ENCODE assay signal across 10 cellular contexts in genomic region chr11:83612891-83613766, GRCh38.
DNase-seq lines count a peak whose midpoint lies in the region; ATAC-seq and TF ChIP-seq lines count a peak whose summit lies in the region.
"Had no signal": no experiment of that assay in that cellular context is flagged by ENCODE, and none has a peak within 500 bp of the region (broad histone marks: within the 10 kb centered on the region; RNA-seq: fewer than 3 reads in every experiment).

No MANE protein-coding gene starts in this region.

- H3K36me3 Mint-ChIP-seq in effector memory CD8-positive, alpha-beta T cell (ENCODE audit: insufficient read depth), result no peaks in the 10 kb centered on the region
- H3K36me3 Mint-ChIP-seq in natural killer cell, result no peaks in the 10 kb centered on the region

- H3K4me1 Mint-ChIP-seq in effector memory CD8-positive, alpha-beta T cell (ENCODE audit: low read depth in 2 of 2), result no peaks in the 10 kb centered on the region
- H3K4me1 Mint-ChIP-seq in natural killer cell, result no peaks in the 10 kb centered on the region

- peak; percentile 38 for DNase-seq in GM10266 (ENCODE audit: extremely low spot score)
- peak; percentile 33 for DNase-seq in NCI-H510A treated with DMSO at 0.1 percent for 48 hours (lab: John Stamatoyannopoulos, UW)
- DNase-seq in effector memory CD8-positive, alpha-beta T cell, result no peak
- no peak for DNase-seq in anterior cingulate cortex (lab: John Stamatoyannopoulos, UW)
- DNase-seq in GF-D8 (lab: John Stamatoyannopoulos, UW), result no peak
- DNase-seq in natural killer cell, result no peak
- DNase-seq: activated CD8-positive, alpha-beta memory T cell treated with anti-CD3 and anti-CD28 coated beads, Interleukin-2, amount 50 U/mL, for 48 hours had no signal

- TF ChIP-seq CTCF in GM10266 (IDR thresholded peaks at IDR 0.05; ENCODE audit: control insufficient read depth, insufficient read depth, low read depth, missing control alignments), result no peak
- TF ChIP-seq CTCF in natural killer cell (IDR thresholded peaks at IDR 0.05), result no peak

- ATAC-seq in GM19452 (IDR thresholded peaks at IDR 0.05; ENCODE audit: unreplicated experiment) (peak; percentile 89), HG03045 (IDR thresholded peaks at IDR 0.05; ENCODE audit: unreplicated experiment) (peak; percentile 91), natural killer cell (no peak)
- ATAC-seq in effector memory CD8-positive, alpha-beta T cell (replicated peaks), result no peak
- ATAC-seq: left lobe of liver had no signal

- intact Hi-C loops in natural killer cell (cut with micrococcal nuclease), result no loop called here

- no peak overlapping the region for H3K27ac Mint-ChIP-seq in effector memory CD8-positive, alpha-beta T cell
- no peak overlapping the region for H3K27ac Mint-ChIP-seq in natural killer cell

- H3K9me3 Mint-ChIP-seq in effector memory CD8-positive, alpha-beta T cell, result peaks cover 2 to 8% of the 10 kb centered on the region in 2 donors
- peaks cover 8 to 11% of the 10 kb centered on the region in 2 donors for H3K9me3 Mint-ChIP-seq in natural killer cell

- no peaks in the 10 kb centered on the region for H3K27me3 Mint-ChIP-seq in effector memory CD8-positive, alpha-beta T cell
- H3K27me3 Mint-ChIP-seq in natural killer cell (ENCODE audit: low read depth in 2 of 2), result peaks cover 0 to 3% of the 10 kb centered on the region in 2 donors

- H3K4me3 Mint-ChIP-seq in effector memory CD8-positive, alpha-beta T cell, result no peak overlapping the region
- no peak overlapping the region for H3K4me3 Mint-ChIP-seq in natural killer cell

Comparison
In these comparisons a context has a peak if more than half of its experiments do, and no peak if none do; other contexts are left out.
1. DNase-seq: peak in GM10266 (single experiment) and NCI-H510A treated with DMSO at 0.1 percent for 48 hours (single experiment); none in effector memory CD8-positive, alpha-beta T cell (0 of 3), anterior cingulate cortex (0 of 58), GF-D8 (single experiment) and natural killer cell (single experiment).
2. ATAC-seq: peak in GM19452 (single experiment) and HG03045 (single experiment); none in effector memory CD8-positive, alpha-beta T cell (single experiment) and natural killer cell (0 of 3).